30 cellular contexts compared by ENCODE assay signal in genomic region chr3:82815417-82816058, GRCh38.
"Had no signal": no experiment of that assay in that cellular context is flagged by ENCODE, and none has a peak within 500 bp of the region (broad histone marks: within the 10 kb centered on the region; RNA-seq: fewer than 3 reads in every experiment).

No MANE protein-coding gene starts in this region.

- H3K4me3 ChIP-seq: adrenal gland, ascending aorta, breast epithelium, cardiac muscle cell, colonic mucosa had no signal

- H3K4me1 ChIP-seq: adrenal gland, ascending aorta, breast epithelium, colonic mucosa had no signal

- H3K27ac ChIP-seq: adrenal gland, ascending aorta, breast epithelium, cardiac muscle cell, colonic mucosa, VCaP had no signal

- DNase-seq: activated CD4-positive, alpha-beta T cell treated with anti-CD3 and anti-CD28 coated beads for 48 hours; activated CD4-positive, alpha-beta T cell treated with anti-CD3 and anti-CD28 coated beads, Interleukin-2, amount 50 U/mL, for 1 hour; activated CD4-positive, alpha-beta T cell treated with anti-CD3 and anti-CD28 coated beads, Interleukin-2, amount 50 U/mL, for 48 hours; activated CD8-positive, alpha-beta memory T cell treated with anti-CD3 and anti-CD28 coated beads for 24 hours; activated CD8-positive, alpha-beta T cell treated with anti-CD3 and anti-CD28 coated beads for 36 hours; activated effector memory CD4-positive, alpha-beta T cell treated with anti-CD3 and anti-CD28 coated beads, Interleukin-2, amount 50 U/mL, for 16 hours; activated naive CD4-positive, alpha-beta T cell treated with anti-CD3 and anti-CD28 coated beads for 36 hours; activated naive CD8-positive, alpha-beta T cell treated with anti-CD3 and anti-CD28 coated beads for 36 hours; activated naive CD8-positive, alpha-beta T cell treated with anti-CD3 and anti-CD28 coated beads, Interleukin-2, amount 50 U/mL, for 24 hours; activated T-cell treated with anti-CD3 and anti-CD28 coated beads, Interleukin-2, amount 50 U/mL, for 4 hours; adrenal gland; amygdala; central memory CD4-positive, alpha-beta T cell; cerebellar nuclear complex; colonic mucosa; effector CD8-positive, alpha-beta T cell; foreskin fibroblast; head of caudate nucleus; T-helper 2 cell had no signal

- H3K9me3 ChIP-seq: adrenal gland, colonic mucosa had no signal

- ATAC-seq: activated CD4-positive, CD25-positive, alpha-beta regulatory T cell treated with anti-CD3 and anti-CD28 coated beads, Interleukin-2, amount 50 U/mL, for 24 hours; activated CD8-positive, alpha-beta T cell treated with anti-CD3 and anti-CD28 coated beads for 36 hours; activated naive CD8-positive, alpha-beta T cell treated with anti-CD3 and anti-CD28 coated beads, Interleukin-2, amount 50 U/mL, for 24 hours; activated T-cell treated with anti-CD3 and anti-CD28 coated beads, Interleukin-2, amount 50 U/mL, for 4 hours; activated T-helper 17 cell treated with anti-CD3 and anti-CD28 coated beads, Interleukin-2, amount 50 U/mL, for 72 hours; esophagus mucosa; WTC11 had no signal

- H3K27me3 ChIP-seq: adrenal gland, ascending aorta, breast epithelium, cardiac muscle cell, colonic mucosa had no signal

- H3K36me3 ChIP-seq: adrenal gland, ascending aorta, cardiac muscle cell, colonic mucosa had no signal

- FAIRE-seq: endometrium, endothelial cell of umbilical vein, frontal cortex had no signal
